In the genomic region with DNA sequence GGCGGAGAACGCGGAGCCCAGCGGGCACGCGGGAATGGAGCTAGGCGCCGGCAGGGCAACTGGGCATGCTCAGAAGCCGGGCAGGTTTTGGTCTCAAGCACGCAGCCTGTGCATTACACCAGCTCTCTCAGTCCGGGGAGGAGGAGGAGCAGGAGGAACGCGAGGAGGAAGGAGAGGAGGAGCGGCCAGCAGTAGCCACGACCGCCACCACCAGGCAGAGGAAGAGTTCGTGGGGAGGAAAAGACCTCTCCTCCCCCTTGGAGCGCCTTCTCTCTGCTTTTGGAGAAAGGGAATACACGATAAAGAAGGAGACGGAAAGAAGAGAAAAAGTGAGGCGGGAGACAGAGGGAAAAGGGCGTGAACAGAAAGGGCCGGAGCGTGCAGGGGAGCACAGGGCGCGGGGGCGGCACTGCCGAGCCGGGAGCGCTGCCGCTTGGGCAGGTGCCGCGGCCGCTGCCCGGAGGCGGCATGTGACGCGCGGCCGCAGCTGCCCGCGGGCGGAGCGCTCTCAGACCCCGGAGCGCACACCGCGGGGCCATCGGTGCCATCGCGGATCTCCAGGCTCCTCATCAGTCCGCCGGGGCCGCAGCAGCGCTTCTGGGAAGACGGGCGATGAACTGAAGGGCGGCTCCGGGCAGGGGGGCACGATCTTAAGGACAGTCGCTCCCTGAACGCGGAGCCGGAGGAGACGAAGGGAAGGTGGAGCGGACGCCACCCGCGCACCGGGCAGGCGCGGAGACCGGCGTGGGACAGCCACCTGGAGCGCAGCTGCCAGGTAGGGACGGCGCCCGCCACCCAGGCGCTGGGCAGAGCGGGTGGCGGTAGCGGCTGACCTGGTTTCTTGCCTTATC, we compare ENCODE assay signal across 8 cellular contexts. TPM values are rescaled to one million over a fixed set of nuclear protein-coding genes. Genes with fewer than 3 reads are reported as not detected.
A peak's percentile ranks its signal among the peaks of the same experiment; 100 is the strongest.
DNase-seq lines count a peak whose midpoint lies in the region; ATAC-seq, FAIRE-seq and TF ChIP-seq lines count a peak whose summit lies in the region.

A gene (plus strand): TSS at position 116 of the 851 bp plus-strand sequence. CDS start 520,884 bp downstream, outside the sequence.

- DNase-seq in H54 (ENCODE audit: insufficient read length, low spot score) (peak; percentile 58), NCI-H460 (ENCODE audit: extremely low read depth, low read depth) (peak; percentile 86), T47D (ENCODE audit: low read depth in 1 of 2, low spot score in 1 of 2) (peak; percentile 86 to 95), left lobe of liver (ENCODE audit: low spot score) (peak; percentile 65), CD1c-positive myeloid dendritic cell (ENCODE audit: extremely low spot score) (no peak)
- no peak for DNase-seq in activated effector memory CD4-positive, alpha-beta T cell treated with Interleukin-2 at 50 U/mL for 16 hours

- ATAC-seq in left lobe of liver = peak; percentile 84
- ATAC-seq in stimulated activated memory B cell treated with anti-CD40 and anti-IgM and Interleukin-4, amounts not matched to agents 10 μg/mL and 1 μg/mL and 100 μg/mL, for 72 hours = no peak
- ATAC-seq in GM18868 (IDR thresholded peaks at IDR 0.05; ENCODE audit: unreplicated experiment) = no peak

- H3K4me1 Mint-ChIP-seq in stimulated activated memory B cell treated with anti-CD40 and anti-IgM and Interleukin-4, amounts not matched to agents 10 μg/mL and 1 μg/mL and 100 μg/mL, for 72 hours = no peaks in the 10 kb centered on the region

- no peak for FAIRE-seq in H54 (lab: Jason Lieb, UNC)

- peaks cover 36% of the 10 kb centered on the region for H3K27me3 Mint-ChIP-seq in stimulated activated memory B cell treated with anti-CD40 and anti-IgM and Interleukin-4, amounts not matched to agents 10 μg/mL and 1 μg/mL and 100 μg/mL, for 72 hours

- peaks cover 8% of the 10 kb centered on the region for H3K9me3 Mint-ChIP-seq in stimulated activated memory B cell treated with anti-CD40 and anti-IgM and Interleukin-4, amounts not matched to agents 10 μg/mL and 1 μg/mL and 100 μg/mL, for 72 hours

- H3K27ac Mint-ChIP-seq in stimulated activated memory B cell treated with anti-CD40 and anti-IgM and Interleukin-4, amounts not matched to agents 10 μg/mL and 1 μg/mL and 100 μg/mL, for 72 hours = no peak within 1 kb of the TSS

- peak within 1 kb of the TSS; percentile 19 for H3K4me3 Mint-ChIP-seq in stimulated activated memory B cell treated with anti-CD40 and anti-IgM and Interleukin-4, amounts not matched to agents 10 μg/mL and 1 μg/mL and 100 μg/mL, for 72 hours

- in situ Hi-C loops in T47D (cut with HindIII; ENCODE audit: low pct_unique_long_range_greater_than_20kb, low sequenced_read_pairs) = no loop called here

- H3K36me3 Mint-ChIP-seq in stimulated activated memory B cell treated with anti-CD40 and anti-IgM and Interleukin-4, amounts not matched to agents 10 μg/mL and 1 μg/mL and 100 μg/mL, for 72 hours = no peaks in the 10 kb centered on the region

- TF ChIP-seq POLR2A in H54 (IDR thresholded peaks at IDR 0.05; ENCODE audit: low read depth, low read length) = no peak

RNA-seq across cellular contexts. Expression of the gene that starts here (rescaled TPM):
- 0.62 and 1.0 TPM in 2 replicates for total RNA-seq in NCI-H460 (2014; rRNA removed; shearing (Covaris generic))
- polyA plus RNA-seq in NCI-H460 (2014; cell fraction: nucleus; rRNA removed) = 2.8 TPM in 1 of 2 replicates, not detected in the other
- total RNA-seq in left lobe of liver = 1.0 TPM

Comparison
In these comparisons a context has a peak if more than half of its experiments do, and no peak if none do; other contexts are left out.
1. DNase-seq: peak in H54 (single experiment), NCI-H460 (single experiment), T47D (2 of 2) and left lobe of liver (single experiment); none in CD1c-positive myeloid dendritic cell (single experiment) and activated effector memory CD4-positive, alpha-beta T cell treated with Interleukin-2 at 50 U/mL for 16 hours (single experiment).